In the genomic region with DNA sequence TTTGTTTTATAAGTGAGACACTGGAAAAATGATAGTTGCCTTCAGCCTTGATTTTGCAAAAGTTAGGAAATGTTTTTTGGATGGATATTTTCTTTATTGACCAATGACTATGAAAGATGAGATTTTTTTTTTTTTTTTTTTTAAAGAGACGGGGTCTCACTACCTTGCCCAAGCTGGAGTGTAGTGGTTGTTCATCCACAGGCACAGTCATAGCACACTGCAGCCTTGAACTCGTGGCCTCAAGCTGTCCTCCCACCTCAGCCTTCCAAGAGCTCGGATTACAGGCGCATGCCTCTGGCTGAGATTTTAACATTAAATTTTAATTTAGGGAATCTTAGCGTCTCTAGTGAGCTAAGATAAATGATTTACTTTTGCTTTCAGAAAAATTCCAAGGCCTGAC, we compare ENCODE assay signal across 10 cellular contexts.
"Had no signal": no experiment of that assay in that cellular context is flagged by ENCODE, and none has a peak within 500 bp of the region (broad histone marks: within the 10 kb centered on the region; RNA-seq: fewer than 3 reads in every experiment).

No MANE protein-coding gene starts in this region.

- H3K9me3 Mint-ChIP-seq: GM23338, H9, HFFc6 had no signal

- H3K9me3 ChIP-seq: HAP-1 had no signal

- ATAC-seq: GM23338, HCT116 had no signal

- DNase-seq: GM23248, GOT3, H7, H9, HCEC 1CT, HFFc6 had no signal

- H3K27ac Mint-ChIP-seq: GM23338, H9, HFFc6 had no signal

- H3K27ac ChIP-seq: GM23248 had no signal

- H3K4me3 ChIP-seq: GM23248, GM23338, HAP-1 had no signal

- H3K4me3 Mint-ChIP-seq: GM23338, H9, HFFc6 had no signal

- H3K36me3 ChIP-seq: HAP-1 had no signal

- FAIRE-seq: H1 had no signal

- H3K9ac ChIP-seq: GM23248 had no signal
